ENCODE assay signal across 8 cellular contexts in genomic region chr1:3491291-3492246, GRCh38. TPM values are rescaled to one million over a fixed set of nuclear protein-coding genes. Genes with fewer than 3 reads are reported as not detected.
DNase-seq lines count a peak whose midpoint lies in the region; ATAC-seq and TF ChIP-seq lines count a peak whose summit lies in the region.

No MANE protein-coding gene starts in this region.

- CTCF ChIA-PET in AG04449 (lab: Yijun Ruan, JAX) = interaction anchor here (0.7 to 2.2 kb wide), 34 partner anchors 9 to 848 kb away, joined by 3 to 81 read pairs (median 4); no protein-coding TSS in a partner anchor

- H3K36me3 ChIP-seq in adrenal gland (replicated peaks in 1 of 2) = no peaks in the 10 kb centered on the region

- H3K4me1 ChIP-seq in adrenal gland (replicated peaks in 1 of 2) = no peaks in the 10 kb centered on the region
- no peaks in the 10 kb centered on the region for H3K4me1 ChIP-seq in right cardiac atrium (ENCODE audit: control insufficient read depth, insufficient read depth, low read length)

- H3K27ac ChIP-seq in adrenal gland (no peak overlapping the region), right cardiac atrium (ENCODE audit: low read length) (no peak overlapping the region)

- intact Hi-C loops in adrenal gland (cut with DNase I) = loop anchor here (2.0 to 10.0 kb wide), 5 partner anchors 111 to 233 kb away; no protein-coding TSS in a partner anchor
- intact Hi-C loops in right cardiac atrium (cut with DNase I) = loop anchor here (2.0 to 10.0 kb wide), 4 partner anchors 63 to 129 kb away; no protein-coding TSS in a partner anchor
- intact Hi-C loops in sciatic nerve (cut with DNase I) = loop anchor here (5.0 to 10.0 kb wide), 2 partner anchors 73 to 126 kb away; no protein-coding TSS in a partner anchor

- ATAC-seq in GM18505 (IDR thresholded peaks at IDR 0.05; ENCODE audit: unreplicated experiment) (peak; percentile 61), right cardiac atrium (peak; percentile 69 to 81), sciatic nerve (peak; percentile 89)

- no peak for TF ChIP-seq POLR2A in GM18505 (IDR thresholded peaks at IDR 0.05; ENCODE audit: borderline replicate concordance, extremely low read depth, insufficient read depth, insufficient read length)
- no peak for TF ChIP-seq POLR2A in adrenal gland (IDR thresholded peaks at IDR 0.05)

- POLR2A ChIA-PET in AG04449 (lab: Yijun Ruan, JAX) = no interaction called here

- H3K9me3 Mint-ChIP-seq in T-helper 2 cell treated with Interferon-gamma antibody and Interleukin-4, amounts not matched to agents 5 μg/mL and 100 μg/mL, for 36 hours = peaks cover 6% of the 10 kb centered on the region

- H3K9me3 ChIP-seq in adrenal gland (replicated peaks in 1 of 3) = no peaks in the 10 kb centered on the region
- no peaks in the 10 kb centered on the region for H3K9me3 ChIP-seq in right cardiac atrium (ENCODE audit: control insufficient read depth, low read length)

- in situ Hi-C loops in KBM-7 (cut with MboI; ENCODE audit: low pct_unique_long_range_greater_than_20kb, low sequenced_read_pairs) = no loop called here

- no peak overlapping the region; the same call in 1 of the 2 replicates for H3K4me3 ChIP-seq in AG04449 (ENCODE audit: low read depth, low read length)
- H3K4me3 ChIP-seq in adrenal gland = no peak overlapping the region
- H3K4me3 ChIP-seq in right cardiac atrium (ENCODE audit: low read length) = no peak overlapping the region

- 32 to 71% (median 35%) methylated on average over 17 to 41 of the region's 41 CpGs for WGBS in adrenal gland, 4 donors
- WGBS in right cardiac atrium = 39% methylated on average over 41 of the region's 41 CpGs

- H3K27me3 ChIP-seq in adrenal gland = peaks cover 8% of the 10 kb centered on the region
- no peaks in the 10 kb centered on the region for H3K27me3 ChIP-seq in right cardiac atrium (ENCODE audit: control insufficient read depth, insufficient read depth)

- no peaks in the 10 kb centered on the region for H3K27me3 Mint-ChIP-seq in T-helper 2 cell treated with Interferon-gamma antibody and Interleukin-4, amounts not matched to agents 5 μg/mL and 100 μg/mL, for 36 hours (ENCODE audit: low read depth)

- no peaks in the 10 kb centered on the region for H3K36me3 Mint-ChIP-seq in T-helper 2 cell treated with Interferon-gamma antibody and Interleukin-4, amounts not matched to agents 5 μg/mL and 100 μg/mL, for 36 hours (ENCODE audit: low read depth)

- TF ChIP-seq CTCF in AG04449 (IDR thresholded peaks at IDR 0.05; ENCODE audit: insufficient read depth, low read length, missing control alignments) = peak; percentile 91
- peak; percentile 86 to 100 (median 94) for TF ChIP-seq CTCF in adrenal gland (IDR thresholded peaks at IDR 0.05)

- H3K4me1 Mint-ChIP-seq in T-helper 2 cell treated with Interferon-gamma antibody and Interleukin-4, amounts not matched to agents 5 μg/mL and 100 μg/mL, for 36 hours (ENCODE audit: low read depth) = peaks cover 2% of the 10 kb centered on the region

- H3K27ac Mint-ChIP-seq in T-helper 2 cell treated with Interferon-gamma antibody and Interleukin-4, amounts not matched to agents 5 μg/mL and 100 μg/mL, for 36 hours = no peak overlapping the region

- no peak overlapping the region for H3K4me3 Mint-ChIP-seq in T-helper 2 cell treated with Interferon-gamma antibody and Interleukin-4, amounts not matched to agents 5 μg/mL and 100 μg/mL, for 36 hours

- DNase-seq in AG04449 (ENCODE audit: low read depth, low spot score) = no peak
- DNase-seq in KBM-7 = peak; percentile 82
- peak; percentile 71 for DNase-seq in T-helper 2 cell treated with Interferon-gamma antibody and Interleukin-4, amounts not matched to agents 5 μg/mL and 100 μg/mL, for 36 hours (ENCODE audit: low spot score)
- peak; percentile 53 to 78 (median 73) for DNase-seq in adrenal gland
- peak; percentile 75 to 93 (median 93) for DNase-seq in right cardiac atrium
- peak; percentile 90 for DNase-seq in sciatic nerve (ENCODE audit: low spot score)
- no peak for DNase-seq in amniotic stem cell (lab: John Stamatoyannopoulos, UW)

RNA-seq across cellular contexts. Expression of gene ARHGEF16, which starts 37.1 kb away (rescaled TPM):
- total RNA-seq in adrenal gland (1 to 10 TPM in 4 of 8 donors, under 1 TPM in 4; 0.18 to 3.1 (median 0.89) TPM), right cardiac atrium (1 to 10 TPM in 3 of 4 donors, under 1 TPM in 1; 0.28 to 2.5 (median 1.8) TPM), sciatic nerve (20.6 TPM)
- polyA plus RNA-seq in adrenal gland (1 to 10 TPM in 2 of 3 donors, under 1 TPM in 1; 0.18 to 1.8 (median 1.0) TPM), right cardiac atrium (1.4 TPM)

Comparison
In these comparisons a context has a peak if more than half of its experiments do, and no peak if none do; other contexts are left out.
1. DNase-seq: peak in KBM-7 (single experiment), T-helper 2 cell treated with Interferon-gamma antibody and Interleukin-4, amounts not matched to agents 5 μg/mL and 100 μg/mL, for 36 hours (single experiment), adrenal gland (7 of 7), right cardiac atrium (3 of 3) and sciatic nerve (single experiment); none in AG04449 (single experiment) and amniotic stem cell (single experiment).
2. Peak in every context shown above with its lines, with median percentiles within 50 percentile points of each other: ATAC-seq.